17 cellular contexts compared by ENCODE assay signal in genomic region chr14:55381561-55381960, GRCh38. TPM values are rescaled to one million over a fixed set of nuclear protein-coding genes. Genes with fewer than 3 reads are reported as not detected.
"Had no signal": no experiment of that assay in that cellular context is flagged by ENCODE, and none has a peak within 500 bp of the region (broad histone marks: within the 10 kb centered on the region; RNA-seq: fewer than 3 reads in every experiment).

No MANE protein-coding gene starts in this region.

- H3K27ac ChIP-seq: dorsolateral prefrontal cortex, testis had no signal

- H3K4me1 ChIP-seq: testis had no signal

- H3K27ac Mint-ChIP-seq: activated naive CD8-positive, alpha-beta T cell treated with anti-CD3 and anti-CD28 coated beads, Interleukin-2, amount 10 ng/mL, durations not matched to agents 7 days and 5 days; T-helper 2 cell treated with Interferon-gamma antibody and Interleukin-4, amounts not matched to agents 5 μg/mL and 100 μg/mL, for 36 hours had no signal

- DNase-seq: activated CD4-positive, alpha-beta T cell treated with anti-CD3 and anti-CD28 coated beads for 4 hours; activated naive CD8-positive, alpha-beta T cell treated with anti-CD3 and anti-CD28 coated beads, Interleukin-2, amount 10 ng/mL, durations not matched to agents 7 days and 5 days; activated T-cell treated with anti-CD3 and anti-CD28 coated beads, Interleukin-2, amount 50 U/mL, for 1 hour; aorta; dorsolateral prefrontal cortex; left colon; naive B cell; posterior cingulate gyrus; right cardiac atrium; SJCRH30; stimulated activated naive CD4-positive, alpha-beta T cell; testis had no signal

- H3K9me3 ChIP-seq: testis had no signal

- H3K27me3 Mint-ChIP-seq: activated naive CD8-positive, alpha-beta T cell treated with anti-CD3 and anti-CD28 coated beads, Interleukin-2, amount 10 ng/mL, durations not matched to agents 7 days and 5 days; naive B cell had no signal

- H3K27me3 ChIP-seq: dorsolateral prefrontal cortex, SJCRH30, testis had no signal

- H3K9me3 Mint-ChIP-seq: activated naive CD8-positive, alpha-beta T cell treated with anti-CD3 and anti-CD28 coated beads, Interleukin-2, amount 10 ng/mL, durations not matched to agents 7 days and 5 days; naive B cell; T-helper 2 cell treated with Interferon-gamma antibody and Interleukin-4, amounts not matched to agents 5 μg/mL and 100 μg/mL, for 36 hours had no signal

- ATAC-seq: esophagus mucosa, left colon, right cardiac atrium had no signal

- H3K4me3 ChIP-seq: dorsolateral prefrontal cortex, lung, SJCRH30, testis had no signal

- H3K4me1 Mint-ChIP-seq: naive B cell had no signal

- H3K4me3 Mint-ChIP-seq: activated naive CD8-positive, alpha-beta T cell treated with anti-CD3 and anti-CD28 coated beads, Interleukin-2, amount 10 ng/mL, durations not matched to agents 7 days and 5 days; naive B cell; T-helper 2 cell treated with Interferon-gamma antibody and Interleukin-4, amounts not matched to agents 5 μg/mL and 100 μg/mL, for 36 hours had no signal

RNA-seq across cellular contexts. Expression of gene TBPL2, which starts 58.9 kb away (rescaled TPM):
- total RNA-seq: activated naive CD8-positive, alpha-beta T cell treated with anti-CD3 and anti-CD28 coated beads, Interleukin-2, amount 10 ng/mL, durations not matched to agents 7 days and 5 days; aorta; bronchial epithelial cell; esophagus mucosa; left colon; lung; right cardiac atrium; SJCRH30; urinary bladder had no signal
